9 cellular contexts compared by ENCODE assay signal in the genomic region with DNA sequence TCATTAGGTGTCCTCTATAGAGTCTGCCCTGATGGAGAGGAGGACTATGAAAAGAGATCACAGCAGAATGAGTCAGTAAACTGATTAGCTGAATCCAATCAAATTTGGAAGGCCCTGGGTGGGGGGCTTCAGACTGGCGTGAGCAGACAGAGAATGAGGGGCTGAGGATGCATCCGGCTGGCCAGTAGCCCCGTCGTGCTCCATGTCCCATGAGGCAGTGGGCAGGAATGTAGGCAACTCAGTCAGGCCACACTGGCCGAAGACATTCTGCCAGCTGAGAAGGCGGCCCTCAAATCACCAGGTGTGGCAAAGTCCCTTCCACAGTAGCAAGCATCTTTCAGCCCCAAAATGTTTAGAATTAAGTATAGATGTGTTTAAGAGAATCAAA. TPM values are rescaled to one million over a fixed set of nuclear protein-coding genes. Genes with fewer than 3 reads are reported as not detected.
"Had no signal": no experiment of that assay in that cellular context is flagged by ENCODE, and none has a peak within 500 bp of the region (broad histone marks: within the 10 kb centered on the region; RNA-seq: fewer than 3 reads in every experiment).

No MANE protein-coding gene starts in this region.

- FAIRE-seq: H1, H54, HTR-8/SVneo had no signal

- H3K4me3 Mint-ChIP-seq: GM23338, H9 had no signal

- DNase-seq: H9, HCEC 1CT, IMR-90, KBM-7 had no signal

- H3K4me3 ChIP-seq: GM23338 had no signal

- H3K4me2 ChIP-seq: GM23338 had no signal

- H3K27ac Mint-ChIP-seq: GM23338 had no signal

- ATAC-seq: GM23338 had no signal

- H3K9me3 Mint-ChIP-seq: GM23338, H9 had no signal

RNA-seq across cellular contexts. Expression of a gene that starts 25.7 kb away (rescaled TPM):
- total RNA-seq: HT-29, IMR-90 had no signal
- polyA plus RNA-seq: IMR-90 had no signal
